ENCODE assay signal across 8 cellular contexts in the genomic region with DNA sequence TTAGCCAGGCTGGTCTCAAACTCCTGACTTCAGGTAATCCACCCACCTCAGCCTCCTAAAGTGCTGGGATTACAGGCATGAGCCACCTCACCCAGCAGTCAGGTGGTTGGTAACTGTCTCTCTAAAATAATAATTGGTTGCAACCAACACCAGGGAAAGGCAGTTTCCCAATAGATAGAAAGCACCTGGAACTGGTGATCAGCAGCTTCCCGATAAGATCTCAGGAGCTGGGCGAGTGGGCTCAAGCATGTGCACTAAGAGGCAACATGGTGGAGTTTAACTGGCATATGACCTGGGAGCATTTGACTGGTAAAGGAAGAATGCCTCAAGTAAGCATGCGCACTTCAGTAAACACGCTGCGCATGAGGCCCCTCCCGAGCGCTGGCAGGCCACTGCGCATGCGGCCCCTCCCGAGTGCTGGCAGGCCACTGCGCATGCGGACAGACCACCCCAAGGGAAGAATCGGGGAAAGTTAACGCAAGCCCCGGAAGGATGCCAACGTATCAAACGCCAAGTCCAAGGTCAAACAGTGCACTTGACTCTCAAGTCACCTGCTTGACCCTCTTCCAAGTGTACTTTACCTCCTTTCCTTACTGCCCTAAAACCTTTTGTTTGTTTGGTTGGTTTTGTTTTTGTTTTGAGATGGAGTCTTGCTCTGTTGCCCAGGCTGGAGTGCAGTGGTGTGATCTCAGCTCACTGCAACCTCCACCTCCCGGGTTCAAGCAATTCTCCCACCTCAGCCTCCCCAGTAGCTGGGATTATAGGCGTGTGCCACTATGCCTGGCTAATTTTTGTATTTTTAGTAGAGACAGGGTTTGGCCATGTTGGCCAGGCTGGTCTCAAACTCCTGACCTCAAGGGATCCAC. TPM values are rescaled to one million over a fixed set of nuclear protein-coding genes. Genes with fewer than 3 reads are reported as not detected.
DNase-seq lines count a peak whose midpoint lies in the region; ATAC-seq, FAIRE-seq and TF ChIP-seq lines count a peak whose summit lies in the region.
"Not testable (repeated sequence)": the region's sequence is repeated elsewhere in the genome, so short reads cannot be mapped to it uniquely, and the experiment has no call there.

No MANE protein-coding gene starts in this region.

- not testable (repeated sequence) for H4K91ac ChIP-seq in H1 (replicated peaks; ENCODE audit: insufficient read length, low read length)

- not testable (repeated sequence) for H3K27ac Mint-ChIP-seq in CD14-positive monocyte
- peak overlapping the region; percentile 56 for H3K27ac Mint-ChIP-seq in activated naive CD4-positive, alpha-beta T cell treated with anti-CD3 and anti-CD28 coated beads for 36 hours

- not testable (repeated sequence) for H3K79me1 ChIP-seq in H1 (ENCODE audit: low read depth, low read length)

- peak; percentile 49 for DNase-seq in CD14-positive monocyte (ENCODE audit: low spot score)
- peak; percentile 54 for DNase-seq in activated CD4-positive, alpha-beta T cell treated with anti-CD3 and anti-CD28 coated beads for 1 hour
- peak; percentile 67 for DNase-seq in activated naive CD4-positive, alpha-beta T cell treated with anti-CD3 and anti-CD28 coated beads for 36 hours
- not testable (repeated sequence) for DNase-seq in H1 (ENCODE audit: low read depth in 1 of 2, low spot score in 2 of 2)
- DNase-seq in kidney epithelial cell (ENCODE audit: low read depth): peak; percentile 26
- DNase-seq in retina: peak; percentile 87
- peak; percentile 38 for DNase-seq in stimulated activated CD8-positive, alpha-beta memory T cell treated with anti-CD3 and anti-CD28 coated beads, Interleukin-7, amount 100 ng/mL, for 24 hours (ENCODE audit: low read depth)

- not testable (repeated sequence) for H2BK15ac ChIP-seq in H1 (ENCODE audit: low read length)

- H3K4me3 ChIP-seq in H1 (ENCODE audit: extremely low read depth in 1 of 4, insufficient read depth in 2 of 4, low read depth in 3 of 4, low read length in 4 of 4): not testable (repeated sequence)
- H3K4me3 ChIP-seq in kidney epithelial cell (ENCODE audit: low read depth, low read length): peak overlapping the region; percentile 15

- H3K79me2 ChIP-seq in H1 (ENCODE audit: control insufficient read depth in 1 of 2, insufficient read depth in 2 of 2, low read length in 2 of 2): not testable (repeated sequence)

- not testable (repeated sequence) for H3K4me1 Mint-ChIP-seq in CD14-positive monocyte; activated naive CD4-positive, alpha-beta T cell treated with anti-CD3 and anti-CD28 coated beads for 36 hours (ENCODE audit: low read depth)

- not testable (repeated sequence) for H3K27me3 Mint-ChIP-seq in CD14-positive monocyte (ENCODE audit: low read depth in 3 of 3); activated naive CD4-positive, alpha-beta T cell treated with anti-CD3 and anti-CD28 coated beads for 36 hours (ENCODE audit: low read depth)

- H3K23ac ChIP-seq in H1 (ENCODE audit: insufficient read length): not testable (repeated sequence)

- peak; percentile 55 for ATAC-seq in HG02852 (IDR thresholded peaks at IDR 0.05; ENCODE audit: unreplicated experiment)

- H2AK5ac ChIP-seq in H1 (ENCODE audit: low read depth, low read length): not testable (repeated sequence)

- WGBS in H1 (ENCODE audit: extremely low coverage in 1 of 2, insufficient coverage in 1 of 2, insufficient read length in 1 of 2, insufficient replicate concordance in 2 of 2, low coverage in 1 of 2, low lambda C conversion rate in 2 of 2, missing lambda C conversion rate in 1 of 2), 2 experiments: 63% methylated on average over 16 of the region's 19 CpGs; no CpG with 5 or more reads in 1 of the 2 experiments

- not testable (repeated sequence) for FAIRE-seq in H1 (lab: Jason Lieb, UNC)

- not testable (repeated sequence) for TF ChIP-seq POLR2A in H1 (IDR thresholded peaks at IDR 0.05; ENCODE audit: control extremely low read depth in 1 of 2, low read depth in 2 of 2, low read length in 2 of 2)

- intact Hi-C loops in CD14-positive monocyte (cut with micrococcal nuclease); activated naive CD4-positive, alpha-beta T cell treated with anti-CD3 and anti-CD28 coated beads for 36 hours (cut with micrococcal nuclease): not testable (repeated sequence)

- CTCF ChIA-PET in activated naive CD4-positive, alpha-beta T cell treated with anti-CD3 and anti-CD28 coated beads for 36 hours (lab: Charles Lee): not testable (repeated sequence)
- CTCF ChIA-PET in H1 (lab: Charles Lee; ENCODE audit: partially characterized antibody): interaction anchor here (0.6 to 1.4 kb wide), 3 partner anchors 22 to 55 kb away, joined by 3 to 4 read pairs (median 4); no protein-coding TSS in a partner anchor

- POLR2A ChIA-PET in H1 (lab: Charles Lee; ENCODE audit: partially characterized antibody): interaction anchor here (1.1 to 2.5 kb wide), 3 partner anchors 30 to 44 kb away, joined by 3 to 7 read pairs (median 3); no protein-coding TSS in a partner anchor

- not testable (repeated sequence) for H3K27ac ChIP-seq in H1 (ENCODE audit: low read depth, low read length)

- H3K4me2 ChIP-seq in H1 (ENCODE audit: insufficient read depth in 1 of 2, low read depth in 2 of 2, low read length in 2 of 2): peak overlapping the region in 1 of 2 experiments; percentile 23; a peak in 1 of 4 replicates

- not testable (repeated sequence) for TF ChIP-seq CTCF in CD14-positive monocyte (IDR thresholded peaks at IDR 0.05); H1 (IDR thresholded peaks at IDR 0.05; ENCODE audit: control extremely low read depth in 1 of 3, insufficient read depth in 1 of 3, low read depth in 1 of 3, low read length in 3 of 3); kidney epithelial cell (IDR thresholded peaks at IDR 0.05; ENCODE audit: insufficient read depth, low read length, poor library complexity, severe bottlenecking)

- H3K4me1 ChIP-seq in H1 (replicated peaks in 1 of 4; ENCODE audit: control insufficient read depth in 3 of 4, insufficient read depth in 4 of 4, low read length in 3 of 4): not testable (repeated sequence)

- not testable (repeated sequence) for H3K9me3 ChIP-seq in H1 (ENCODE audit: insufficient read depth in 2 of 2, low read depth in 1 of 2, low read length in 1 of 2)

- H3K56ac ChIP-seq in H1 (replicated peaks; ENCODE audit: insufficient read length, low read depth, low read length): not testable (repeated sequence)

- H4K5ac ChIP-seq in H1 (ENCODE audit: insufficient read length, low read depth, low read length): not testable (repeated sequence)

- not testable (repeated sequence) for H2BK20ac ChIP-seq in H1 (ENCODE audit: low read length)

- H2BK120ac ChIP-seq in H1 (replicated peaks; ENCODE audit: low read depth, low read length): not testable (repeated sequence)

- H2AFZ ChIP-seq in H1 (ENCODE audit: low read length): peak overlapping the region; percentile 65; the same call in 1 of the 2 replicates

- not testable (repeated sequence) for H3K18ac ChIP-seq in H1 (ENCODE audit: extremely low read depth, low read length)

- H2BK5ac ChIP-seq in H1 (ENCODE audit: low read depth, low read length): not testable (repeated sequence)

- not testable (repeated sequence) for H3K14ac ChIP-seq in H1 (ENCODE audit: insufficient read length)

- not testable (repeated sequence) for H3K23me2 ChIP-seq in H1 (ENCODE audit: low read depth, low read length)

- peak overlapping the region; percentile 68 to 85 for H3K4me3 Mint-ChIP-seq in CD14-positive monocyte
- peak overlapping the region; percentile 24 for H3K4me3 Mint-ChIP-seq in activated naive CD4-positive, alpha-beta T cell treated with anti-CD3 and anti-CD28 coated beads for 36 hours

- not testable (repeated sequence) for H4K20me1 ChIP-seq in H1 (replicated peaks in 1 of 2; ENCODE audit: control insufficient read depth in 1 of 2, insufficient read depth in 2 of 2, low read length in 2 of 2)

- not testable (repeated sequence) for H2BK12ac ChIP-seq in H1 (ENCODE audit: low read depth, low read length)

- not testable (repeated sequence) for H4K8ac ChIP-seq in H1 (ENCODE audit: extremely low read depth, insufficient read depth, low read length)

- not testable (repeated sequence) for H3K27me3 ChIP-seq in H1 (replicated peaks in 1 of 4; ENCODE audit: control insufficient read depth in 3 of 4, extremely low read depth in 1 of 4, insufficient read depth in 3 of 4, low read length in 3 of 4); kidney epithelial cell (ENCODE audit: control insufficient read depth, insufficient read depth, low read length)

- TF ChIP-seq RAD21 in H1 (IDR thresholded peaks at IDR 0.05 in 1 of 2, conservative IDR thresholded peaks at IDR 0.05 in 1 of 2; ENCODE audit: low read depth in 2 of 2, low read length in 2 of 2): not testable (repeated sequence)

- not testable (repeated sequence) for H3K9me3 Mint-ChIP-seq in CD14-positive monocyte; activated naive CD4-positive, alpha-beta T cell treated with anti-CD3 and anti-CD28 coated beads for 36 hours

- H3K4ac ChIP-seq in H1 (replicated peaks; ENCODE audit: insufficient read length, low read depth, low read length): not testable (repeated sequence)

- TF ChIP-seq EP300 in H1 (IDR thresholded peaks at IDR 0.05; ENCODE audit: borderline replicate concordance in 1 of 2, low read depth in 2 of 2, low read length in 2 of 2): not testable (repeated sequence)

- H3K9ac ChIP-seq in H1 (replicated peaks in 1 of 4; ENCODE audit: extremely low read depth in 1 of 4, low read depth in 3 of 4, low read length in 3 of 4): not testable (repeated sequence)

- H3K36me3 Mint-ChIP-seq in CD14-positive monocyte; activated naive CD4-positive, alpha-beta T cell treated with anti-CD3 and anti-CD28 coated beads for 36 hours (ENCODE audit: low read depth): not testable (repeated sequence)

- H3K36me3 ChIP-seq in H1 (ENCODE audit: control insufficient read depth in 2 of 4, insufficient read depth in 4 of 4, low read length in 3 of 4); kidney epithelial cell (ENCODE audit: control insufficient read depth, insufficient read depth, low read length): not testable (repeated sequence)

RNA-seq across cellular contexts. Expression of a gene that starts 34.2 kb away (rescaled TPM):
- polyA plus RNA-seq in CD14-positive monocyte (under 1 TPM in 1 of 2 donors, not detected in 1; 0.11 TPM), H1 (2011; rRNA removed) (4.7 and 6.7 TPM in 2 replicates)
- under 1 TPM in 1 of 2 experiments, not detected in 1; 0.10 TPM for total RNA-seq in activated naive CD4-positive, alpha-beta T cell treated with anti-CD3 and anti-CD28 coated beads for 36 hours
- total RNA-seq in H1 (2021; fragmentation: NEBNext Ultra II Directional; extraction: Animal tissue kit (Norgen Biotek cat#: 25700)): 3.2 and 3.5 TPM in 2 replicates
- polyA plus RNA-seq in H1 (2011; cell fraction: cytosol; rRNA removed): 4.3 TPM
- polyA plus RNA-seq in H1 (2011; cell fraction: nucleus; rRNA removed): 4.8 TPM
- polyA plus RNA-seq in H1 (2012, experiment 1 of 2): 1.6 to 3.3 TPM (median 3.1 TPM) in 4 replicates
- 2.7 TPM for polyA plus RNA-seq in H1 (2012, experiment 2 of 2)
- 3.4 TPM for polyA plus RNA-seq in H1 (2013, experiment 1 of 2)
- 3.3 TPM for polyA plus RNA-seq in H1 (2013, experiment 2 of 2)
- polyA minus RNA-seq in H1 (2011; rRNA and poly(A)+ RNA removed): 1.4 and 1.5 TPM in 2 replicates
- polyA minus RNA-seq in H1 (2011; cell fraction: cytosol; rRNA and poly(A)+ RNA removed): 5.6 TPM
- 7.9 TPM for polyA minus RNA-seq in H1 (2011; cell fraction: nucleus; rRNA and poly(A)+ RNA removed)
- 1.5 and 1.6 TPM in 2 replicates for total RNA-seq in kidney epithelial cell
